20 cellular contexts compared by ENCODE assay signal in the genomic region with DNA sequence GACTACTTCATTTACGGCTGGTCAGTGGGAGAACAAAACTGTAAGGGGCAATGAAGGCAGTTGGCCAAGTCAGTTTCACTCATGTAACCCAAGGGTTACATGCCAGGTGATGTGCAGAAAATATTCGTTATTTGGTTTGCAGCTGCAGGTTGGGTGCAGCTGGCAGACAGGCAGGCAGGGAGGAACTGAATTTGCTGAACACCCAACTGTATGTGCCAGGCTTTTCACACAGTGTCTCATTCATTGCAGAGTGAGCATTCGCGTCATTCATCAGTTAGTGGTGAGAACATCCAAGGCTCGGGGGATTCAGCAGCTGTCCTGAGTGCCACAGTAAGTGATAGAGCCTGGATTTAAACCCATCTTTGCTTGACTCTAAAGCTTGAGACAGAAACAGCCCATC. TPM values are rescaled to one million over a fixed set of nuclear protein-coding genes. Genes with fewer than 3 reads are reported as not detected.
DNase-seq lines count a peak whose midpoint lies in the region; ATAC-seq and TF ChIP-seq lines count a peak whose summit lies in the region.
"Had no signal": no experiment of that assay in that cellular context is flagged by ENCODE, and none has a peak within 500 bp of the region (broad histone marks: within the 10 kb centered on the region; RNA-seq: fewer than 3 reads in every experiment).

No MANE protein-coding gene starts in this region.

- no peak overlapping the region for H3K18ac ChIP-seq in H9 (ENCODE audit: insufficient read length, low read depth, low read length)

- no peaks in the 10 kb centered on the region for H3K4me1 Mint-ChIP-seq in H9
- H3K4me1 Mint-ChIP-seq in activated T-helper 17 cell treated with anti-CD3 and anti-CD28 coated beads, Interleukin-2, amount 50 U/mL, for 72 hours, result no peaks in the 10 kb centered on the region

- H3K4me2 ChIP-seq in H9 (ENCODE audit: insufficient read depth, insufficient read length, low read length), result no peak overlapping the region
- H3K4me2 ChIP-seq: PC-9, SK-N-SH had no signal

- peak; percentile 11 for DNase-seq in NCI-H2196 treated with DMSO at 0.1 percent for 48 hours (lab: John Stamatoyannopoulos, UW; ENCODE audit: unreplicated experiment)
- DNase-seq in NCI-H2196 (lab: John Stamatoyannopoulos, UW; ENCODE audit: unreplicated experiment), result no peak
- DNase-seq in SK-MEL-5 (ENCODE audit: low read depth, low spot score), result peak; percentile 84
- peak; percentile 62 for DNase-seq in inferior parietal cortex (ENCODE audit: extremely low spot score)
- peak in 38 of 49 donors; percentile 3 to 84 (median 24) for DNase-seq in substantia nigra (lab: John Stamatoyannopoulos, UW)
- DNase-seq in H9, result no peak
- DNase-seq in NCI-H1436 (lab: John Stamatoyannopoulos, UW), result no peak
- DNase-seq: GF-D8, GM23248, MG63, NCI-H1105 treated with DMSO at 0.1 percent for 48 hours, NCI-H187 treated with DMSO at 0.1 percent for 48 hours, NCI-H748 treated with DMSO at 0.1 percent for 48 hours, PC-9, SK-N-SH had no signal

- no peak overlapping the region for H3K9ac ChIP-seq in H9 (ENCODE audit: extremely low read depth, insufficient read length, low read length)
- H3K9ac ChIP-seq: GM23248, SK-N-SH had no signal

- no peak overlapping the region for H2AK5ac ChIP-seq in H9 (ENCODE audit: insufficient read length, low read length)

- H3K23ac ChIP-seq in H9 (ENCODE audit: insufficient read length, low read depth, low read length), result no peak overlapping the region

- H4K91ac ChIP-seq in H9 (ENCODE audit: insufficient read length, low read depth, low read length), result no peak overlapping the region

- H2AFZ ChIP-seq in H9 (ENCODE audit: low read length), result no peak overlapping the region
- H2AFZ ChIP-seq: GM23248, PC-9 had no signal

- no CpG with 5 or more reads among the region's 5 CpGs for WGBS in H9 (ENCODE audit: extremely low coverage, insufficient read length, low lambda C conversion rate)

- H4K20me1 ChIP-seq in H9 (ENCODE audit: control insufficient read depth, insufficient read depth, insufficient read length), result no peaks in the 10 kb centered on the region

- H3K9me3 ChIP-seq in H9 (ENCODE audit: control insufficient read depth, low read depth, low read length), result peaks cover 7% of the 10 kb centered on the region
- H3K9me3 ChIP-seq: MG63, SK-N-SH had no signal

- no peaks in the 10 kb centered on the region for H3K79me1 ChIP-seq in H9 (ENCODE audit: insufficient read depth, low read depth, low read length, poor library complexity, severe bottlenecking)

- ATAC-seq in activated T-helper 17 cell treated with anti-CD3 and anti-CD28 coated beads, Interleukin-2, amount 50 U/mL, for 72 hours (replicated peaks), result no peak
- ATAC-seq: HCT116 had no signal

- H3K27ac ChIP-seq in substantia nigra (ENCODE audit: low read depth, low read length, poor library complexity, severe bottlenecking) (no peak overlapping the region), H9 (ENCODE audit: insufficient read length, low read depth, low read length) (no peak overlapping the region)
- H3K27ac ChIP-seq: 22Rv1, C4-2B, GM23248, PC-9 had no signal

- no peak overlapping the region for H3K4ac ChIP-seq in H9 (ENCODE audit: low read depth, low read length)

- peaks cover 6% of the 10 kb centered on the region for H3K27me3 Mint-ChIP-seq in H9 (ENCODE audit: low read depth)
- peaks cover 12% of the 10 kb centered on the region for H3K27me3 Mint-ChIP-seq in activated T-helper 17 cell treated with anti-CD3 and anti-CD28 coated beads, Interleukin-2, amount 50 U/mL, for 72 hours

- no peak overlapping the region for H3K56ac ChIP-seq in H9 (ENCODE audit: insufficient read length, low read depth, low read length)

- H2BK12ac ChIP-seq in H9 (ENCODE audit: insufficient read length, low read depth, low read length), result no peak overlapping the region

- TF ChIP-seq CTCF in H9 (conservative IDR thresholded peaks at IDR 0.05), result no peak

- H4K5ac ChIP-seq in H9 (ENCODE audit: insufficient read length, low read depth, low read length), result no peak overlapping the region

- H3K27me3 ChIP-seq in H9 (ENCODE audit: insufficient read depth, low read length), result no peaks in the 10 kb centered on the region
- H3K27me3 ChIP-seq: MG63 had no signal

- H3K27ac Mint-ChIP-seq in H9, result no peak overlapping the region
- no peak overlapping the region for H3K27ac Mint-ChIP-seq in activated T-helper 17 cell treated with anti-CD3 and anti-CD28 coated beads, Interleukin-2, amount 50 U/mL, for 72 hours

- H2BK20ac ChIP-seq in H9 (ENCODE audit: low read depth, low read length, poor library complexity, severe bottlenecking), result no peak overlapping the region

- no peak overlapping the region for H3T11ph ChIP-seq in H9 (ENCODE audit: low read length)

- H3K14ac ChIP-seq in H9 (ENCODE audit: insufficient read depth, low read length), result no peak overlapping the region

- no peak overlapping the region for H2BK15ac ChIP-seq in H9 (ENCODE audit: low read depth, low read length)

- H2BK120ac ChIP-seq in H9 (ENCODE audit: low read depth, low read length, poor library complexity, severe bottlenecking), result no peak overlapping the region

- no peak overlapping the region for H4K8ac ChIP-seq in H9 (replicated peaks; ENCODE audit: insufficient read length, low read depth, low read length)

- no peak overlapping the region for H3K4me3 Mint-ChIP-seq in H9
- H3K4me3 Mint-ChIP-seq in activated T-helper 17 cell treated with anti-CD3 and anti-CD28 coated beads, Interleukin-2, amount 50 U/mL, for 72 hours, result no peak overlapping the region

- H2BK5ac ChIP-seq in H9 (ENCODE audit: insufficient read length, low read length), result no peak overlapping the region

- in situ Hi-C loops in SK-MEL-5 (cut with HindIII; ENCODE audit: low pct_unique_long_range_greater_than_20kb, low sequenced_read_pairs), result no loop called here

- no peaks in the 10 kb centered on the region for H3K23me2 ChIP-seq in H9 (ENCODE audit: insufficient read length, low read depth, low read length, poor library complexity, severe bottlenecking)

- H3K9me3 Mint-ChIP-seq in H9, result peaks cover 19 to 23% of the 10 kb centered on the region in 2 experiments
- peaks cover 14% of the 10 kb centered on the region for H3K9me3 Mint-ChIP-seq in activated T-helper 17 cell treated with anti-CD3 and anti-CD28 coated beads, Interleukin-2, amount 50 U/mL, for 72 hours

- H3K36me3 Mint-ChIP-seq in H9 (ENCODE audit: insufficient read depth in 1 of 3, low read depth in 3 of 3), result peaks cover 0 to 4% (median 3%) of the 10 kb centered on the region in 3 experiments; a peak in 6 of 7 replicates
- H3K36me3 Mint-ChIP-seq in activated T-helper 17 cell treated with anti-CD3 and anti-CD28 coated beads, Interleukin-2, amount 50 U/mL, for 72 hours (ENCODE audit: low read depth), result no peaks in the 10 kb centered on the region

- H3K79me2 ChIP-seq in H9 (ENCODE audit: insufficient read depth, low read length), result no peaks in the 10 kb centered on the region

- no peaks in the 10 kb centered on the region for H3K4me1 ChIP-seq in H9 (ENCODE audit: insufficient read depth, low read length)

RNA-seq across cellular contexts. Expression of gene ABCC6, which starts 59.7 kb away (rescaled TPM):
- total RNA-seq in SK-MEL-5 (2014; rRNA removed; shearing (Covaris generic)), result 0.24 TPM in 1 of 2 replicates, not detected in the other
- polyA plus RNA-seq in SK-MEL-5 (2015; cell fraction: cytosol; rRNA removed), result not detected in 2 replicates
- 0.11 TPM in 1 of 2 replicates, not detected in the other for polyA plus RNA-seq in SK-MEL-5 (2015; cell fraction: nucleus; rRNA removed)
- 1.1 TPM in 2 replicates for total RNA-seq in H9 (2021)
- under 1 TPM in 1 of 2 donors, not detected in 1; 0.24 TPM for total RNA-seq in activated T-helper 17 cell treated with anti-CD3 and anti-CD28 coated beads, Interleukin-2, amount 50 U/mL, for 72 hours
- total RNA-seq: Daoy, GM23248 had no signal

Comparison
In these comparisons a context has a peak if more than half of its experiments do, and no peak if none do; other contexts are left out.
1. DNase-seq: peak in NCI-H2196 treated with DMSO at 0.1 percent for 48 hours (single experiment), SK-MEL-5 (single experiment), inferior parietal cortex (single experiment) and substantia nigra (38 of 49); none in NCI-H2196 (single experiment), H9 (single experiment) and NCI-H1436 (single experiment).